ENCODE assay signal across 17 cellular contexts in the genomic region with DNA sequence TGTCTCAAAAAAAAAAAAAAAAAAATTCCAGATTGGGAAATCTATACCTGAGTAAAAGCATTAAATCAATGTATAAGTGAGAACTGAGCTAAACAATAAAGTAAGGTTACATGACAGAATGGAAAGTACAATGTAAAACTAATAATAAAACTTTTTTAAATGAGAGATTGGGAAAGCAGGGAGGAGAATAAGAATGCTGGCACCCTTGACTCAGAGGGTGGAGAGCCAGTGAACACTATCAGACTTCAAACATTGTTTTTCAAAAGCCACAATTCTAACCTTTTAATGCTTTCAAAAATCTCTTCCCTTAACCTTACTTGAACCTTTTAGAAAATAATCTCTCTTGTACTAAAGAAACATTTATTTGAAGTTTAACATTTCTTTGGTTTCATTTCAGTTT.
DNase-seq lines count a peak whose midpoint lies in the region; ATAC-seq and TF ChIP-seq lines count a peak whose summit lies in the region.
"Had no signal": no experiment of that assay in that cellular context is flagged by ENCODE, and none has a peak within 500 bp of the region (broad histone marks: within the 10 kb centered on the region; RNA-seq: fewer than 3 reads in every experiment).

No MANE protein-coding gene starts in this region.

- no peak overlapping the region for H3K4ac ChIP-seq in mesenchymal stem cell (ENCODE audit: low read depth in 1 of 2, low read length in 2 of 2)

- peak overlapping the region; percentile 56 for H3K27ac Mint-ChIP-seq in T-helper 17 cell
- H3K27ac Mint-ChIP-seq in stimulated activated memory B cell treated with anti-CD40 and anti-IgM and Interleukin-4, amounts not matched to agents 10 μg/mL and 1 μg/mL and 100 μg/mL, for 72 hours: peak overlapping the region; percentile 99

- H3K36me3 ChIP-seq in GM23248 (ENCODE audit: low read depth): no peaks in the 10 kb centered on the region
- H3K36me3 ChIP-seq in mesenchymal stem cell (ENCODE audit: control insufficient read depth in 1 of 2, insufficient read depth in 2 of 2, low read depth in 1 of 2, low read length in 2 of 2): peaks cover 0 to 16% of the 10 kb centered on the region in 2 experiments
- no peaks in the 10 kb centered on the region for H3K36me3 ChIP-seq in transverse colon

- H3K79me1 ChIP-seq in mesenchymal stem cell (replicated peaks; ENCODE audit: low read length, poor library complexity, severe bottlenecking): peaks cover 2% of the 10 kb centered on the region

- H3K4me3 ChIP-seq in GM23248 (no peak overlapping the region), mesenchymal stem cell (ENCODE audit: insufficient read depth in 1 of 2, low read depth in 1 of 2, low read length in 2 of 2) (no peak overlapping the region), transverse colon (no peak overlapping the region)
- H3K4me3 ChIP-seq: K562 had no signal

- H3K36me3 Mint-ChIP-seq in T-helper 17 cell (ENCODE audit: low read depth): no peaks in the 10 kb centered on the region
- peaks cover 23% of the 10 kb centered on the region for H3K36me3 Mint-ChIP-seq in stimulated activated memory B cell treated with anti-CD40 and anti-IgM and Interleukin-4, amounts not matched to agents 10 μg/mL and 1 μg/mL and 100 μg/mL, for 72 hours

- H3K4me2 ChIP-seq in GM23248 (ENCODE audit: unreplicated experiment): no peak overlapping the region
- H3K4me2 ChIP-seq in mesenchymal stem cell (ENCODE audit: low read length, poor library complexity, severe bottlenecking): no peak overlapping the region

- H3K4me1 ChIP-seq in GM23248 (ENCODE audit: insufficient read depth) (0 out of 2 replicates have a peak, but pooled peaks cover 5% of the 10 kb centered on the region), mesenchymal stem cell (ENCODE audit: control insufficient read depth, insufficient read depth, low read depth, low read length) (peaks cover 5% of the 10 kb centered on the region), transverse colon (no peaks in the 10 kb centered on the region)

- ATAC-seq in T-helper 17 cell: no peak
- no peak for ATAC-seq in stimulated activated memory B cell treated with anti-CD40 and anti-IgM and Interleukin-4, amounts not matched to agents 10 μg/mL and 1 μg/mL and 100 μg/mL, for 72 hours
- no peak for ATAC-seq in HG02973 (IDR thresholded peaks at IDR 0.05; ENCODE audit: unreplicated experiment)
- ATAC-seq: K562 had no signal

- no peaks in the 10 kb centered on the region for H3K9me2 ChIP-seq in GM23248 (ENCODE audit: insufficient read depth)

- H2BK120ac ChIP-seq in mesenchymal stem cell (ENCODE audit: low read depth, low read length): no peak overlapping the region

- no peak for TF ChIP-seq CTCF in transverse colon (IDR thresholded peaks at IDR 0.05)

- H3K9ac ChIP-seq in GM23248 (no peak overlapping the region), mesenchymal stem cell (ENCODE audit: low read length) (peak overlapping the region; percentile 69)

- H2BK15ac ChIP-seq in mesenchymal stem cell (ENCODE audit: low read depth, poor library complexity, severe bottlenecking): no peak overlapping the region

- DNase-seq in GM23248 (peak; percentile 55), T-helper 17 cell (no peak), mesenchymal stem cell (no peak), NCI-H2196 treated with DMSO at 0.1 percent for 48 hours (lab: John Stamatoyannopoulos, UW; ENCODE audit: unreplicated experiment) (no peak), DMS53 (lab: John Stamatoyannopoulos, UW) (no peak), transverse colon (no peak)
- DNase-seq: C1 segment of cervical spinal cord, GDM1, HCEC 1CT, MV-4-11, NCI-H1417 treated with DMSO at 0.1 percent for 48 hours, NCI-H1930, NCI-H510A, NCI-H774 had no signal

- no peaks in the 10 kb centered on the region for H4K20me1 ChIP-seq in GM23248 (ENCODE audit: insufficient read depth)

- H3K9me3 Mint-ChIP-seq in stimulated activated memory B cell treated with anti-CD40 and anti-IgM and Interleukin-4, amounts not matched to agents 10 μg/mL and 1 μg/mL and 100 μg/mL, for 72 hours: no peaks in the 10 kb centered on the region

- H3K4me3 Mint-ChIP-seq in T-helper 17 cell: no peak overlapping the region
- peak overlapping the region; percentile 11 for H3K4me3 Mint-ChIP-seq in stimulated activated memory B cell treated with anti-CD40 and anti-IgM and Interleukin-4, amounts not matched to agents 10 μg/mL and 1 μg/mL and 100 μg/mL, for 72 hours

- H3K9me3 ChIP-seq in GM23248 (ENCODE audit: low read depth) (no peaks in the 10 kb centered on the region), T-helper 17 cell (ENCODE audit: control insufficient read depth, low read length, poor library complexity, severe bottlenecking) (no peaks in the 10 kb centered on the region), mesenchymal stem cell (ENCODE audit: control insufficient read depth, low read length) (no peaks in the 10 kb centered on the region), transverse colon (no peaks in the 10 kb centered on the region)

- H3K27ac ChIP-seq in GM23248 (no peak overlapping the region), mesenchymal stem cell (ENCODE audit: low read length, poor library complexity, severe bottlenecking) (no peak overlapping the region), transverse colon (no peak overlapping the region)

- no peak overlapping the region for H2BK5ac ChIP-seq in mesenchymal stem cell (ENCODE audit: low read depth, low read length, poor library complexity, severe bottlenecking)

- H3K27me3 Mint-ChIP-seq in T-helper 17 cell: peaks cover 16% of the 10 kb centered on the region
- H3K27me3 Mint-ChIP-seq in stimulated activated memory B cell treated with anti-CD40 and anti-IgM and Interleukin-4, amounts not matched to agents 10 μg/mL and 1 μg/mL and 100 μg/mL, for 72 hours: no peaks in the 10 kb centered on the region

- no peak overlapping the region for H3K14ac ChIP-seq in mesenchymal stem cell (ENCODE audit: low read length in 2 of 2)

- intact Hi-C loops in transverse colon (cut with DNase I; ENCODE audit: low total_unique reads): no loop called here

- H3K18ac ChIP-seq in mesenchymal stem cell (ENCODE audit: low read depth in 1 of 2, low read length in 2 of 2): no peak overlapping the region

- no peak overlapping the region for H3K23ac ChIP-seq in mesenchymal stem cell (ENCODE audit: low read length in 2 of 2)

- H4K91ac ChIP-seq in mesenchymal stem cell (ENCODE audit: low read length): no peak overlapping the region

- no peaks in the 10 kb centered on the region for H3F3A ChIP-seq in GM23248 (ENCODE audit: insufficient read depth)

- in situ Hi-C loops in GM23248 (cut with MboI) (no loop called here), transverse colon (cut with MboI; ENCODE audit: low pct_ligation_motif_present in 1 of 4, low pct_unique_long_range_greater_than_20kb in 1 of 4, low sequenced_read_pairs in 3 of 4) (no loop called here)

- no peak overlapping the region for H2BK12ac ChIP-seq in mesenchymal stem cell (ENCODE audit: low read length in 2 of 2)

- H3K4me1 Mint-ChIP-seq in T-helper 17 cell: no peaks in the 10 kb centered on the region
- H3K4me1 Mint-ChIP-seq in stimulated activated memory B cell treated with anti-CD40 and anti-IgM and Interleukin-4, amounts not matched to agents 10 μg/mL and 1 μg/mL and 100 μg/mL, for 72 hours: peaks cover 79% of the 10 kb centered on the region

- TF ChIP-seq EP300 in transverse colon (IDR thresholded peaks at IDR 0.05; ENCODE audit: low read depth): no peak

- no peaks in the 10 kb centered on the region for H3K79me2 ChIP-seq in GM23248 (ENCODE audit: insufficient read depth)

- H3K27me3 ChIP-seq in GM23248 (replicated peaks; ENCODE audit: insufficient read depth): no peaks in the 10 kb centered on the region
- no peaks in the 10 kb centered on the region for H3K27me3 ChIP-seq in mesenchymal stem cell (ENCODE audit: control insufficient read depth in 1 of 2, insufficient read depth in 1 of 2, low read length in 2 of 2)
- no peaks in the 10 kb centered on the region for H3K27me3 ChIP-seq in transverse colon

- no peak overlapping the region for H4K8ac ChIP-seq in mesenchymal stem cell (ENCODE audit: low read length)

- TF ChIP-seq POLR2A in transverse colon (IDR thresholded peaks at IDR 0.05): no peak

- H2AK5ac ChIP-seq in mesenchymal stem cell (ENCODE audit: low read length, severe bottlenecking): no peak overlapping the region

- H2AFZ ChIP-seq in GM23248 (no peak overlapping the region), mesenchymal stem cell (ENCODE audit: low read depth, low read length) (no peak overlapping the region)
